8 cellular contexts compared by ENCODE assay signal in the genomic region with DNA sequence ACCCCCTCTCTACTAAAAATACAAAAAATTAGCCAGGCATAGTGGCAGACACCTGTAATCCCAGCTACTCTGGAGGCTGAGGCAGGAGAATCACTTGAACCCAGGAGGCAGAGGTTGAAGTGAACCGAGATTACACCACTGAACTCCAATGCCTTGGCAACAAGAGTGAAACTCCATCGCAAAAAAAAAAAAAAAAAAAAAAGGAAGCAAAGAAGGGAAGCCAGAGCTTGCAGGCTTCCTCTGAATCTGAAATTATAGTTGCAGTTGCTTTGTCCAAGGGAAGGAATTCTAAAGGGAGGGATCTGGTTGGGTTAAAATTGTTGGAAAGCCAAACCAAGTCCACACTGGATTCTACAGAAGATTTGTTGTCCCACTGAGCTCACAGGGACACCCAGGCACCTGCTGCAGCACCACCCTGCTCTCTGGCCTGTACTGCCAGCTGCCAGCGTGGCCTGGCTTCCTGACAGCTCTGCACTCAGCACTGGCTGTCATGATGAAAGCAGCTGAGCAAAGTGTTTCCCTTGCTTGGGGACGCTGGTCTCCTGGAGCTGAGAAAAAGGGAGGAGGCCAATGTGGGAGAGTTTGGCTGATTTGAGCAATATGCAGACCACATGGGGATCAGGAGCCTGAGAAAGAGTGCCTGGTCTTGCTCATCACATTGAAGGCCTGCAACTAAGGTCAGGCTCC.
A peak's percentile ranks its signal among the peaks of the same experiment; 100 is the strongest.
DNase-seq lines count a peak whose midpoint lies in the region; ATAC-seq and TF ChIP-seq lines count a peak whose summit lies in the region.

No MANE protein-coding gene starts in this region.

- intact Hi-C loops in left lung (cut with DNase I), result no loop called here
- intact Hi-C loops in aorta (cut with DNase I), result no loop called here

- no peaks in the 10 kb centered on the region for H3K9me3 ChIP-seq in SK-N-SH
- H3K9me3 ChIP-seq in OCI-LY3 (ENCODE audit: insufficient read depth, low read length), result peaks cover 18% of the 10 kb centered on the region
- peaks cover 0 to 16% of the 10 kb centered on the region in 2 donors for H3K9me3 ChIP-seq in left lung
- peaks cover 10% of the 10 kb centered on the region for H3K9me3 ChIP-seq in aorta (ENCODE audit: control insufficient read depth, low read length)
- peaks cover 8% of the 10 kb centered on the region for H3K9me3 ChIP-seq in osteoblast (ENCODE audit: low read depth, low read length)

- TF ChIP-seq EP300 in SK-N-SH (IDR thresholded peaks at IDR 0.05; ENCODE audit: borderline replicate concordance in 1 of 2, low read depth in 1 of 2, low read length in 1 of 2), result no peak; a peak in 1 of 4 replicates

- WGBS in SK-N-SH (ENCODE audit: low lambda C conversion rate), result 29% methylated on average over 4 of the region's 4 CpGs
- 12 to 13% methylated on average over 4 of the region's 4 CpGs for WGBS in aorta, 2 donors

- POLR2A ChIA-PET in SK-N-SH (lab: Yijun Ruan, JAX), result no interaction called here

- peaks cover 0 to 8% of the 10 kb centered on the region in 2 experiments; a peak in 1 of 4 replicates for H3K4me1 ChIP-seq in SK-N-SH (ENCODE audit: control insufficient read depth in 1 of 2, insufficient read depth in 2 of 2, low read depth in 1 of 2, low read length in 1 of 2)
- H3K4me1 ChIP-seq in OCI-LY3 (ENCODE audit: low read length), result peaks cover 28% of the 10 kb centered on the region
- peaks cover 6 to 18% of the 10 kb centered on the region in 2 donors for H3K4me1 ChIP-seq in left lung
- H3K4me1 ChIP-seq in aorta (ENCODE audit: control insufficient read depth in 1 of 2, insufficient read depth in 2 of 2, low read length in 2 of 2), result no peaks in the 10 kb centered on the region
- peaks cover 16% of the 10 kb centered on the region for H3K4me1 ChIP-seq in osteoblast (ENCODE audit: insufficient read depth, low read length)

- TF ChIP-seq CTCF in SK-N-SH (IDR thresholded peaks at IDR 0.05), result no peak
- TF ChIP-seq CTCF in OCI-LY3 (IDR thresholded peaks at IDR 0.05; ENCODE audit: low read depth, low read length), result no peak
- no peak for TF ChIP-seq CTCF in left lung (IDR thresholded peaks at IDR 0.05)
- TF ChIP-seq CTCF in osteoblast (IDR thresholded peaks at IDR 0.05; ENCODE audit: extremely low read depth, low read depth, low read length), result no peak

- ATAC-seq in SK-N-SH treated with all-trans-retinoic acid at 6 μM for 48 hours (no peak), left lung (peak; percentile 89), aorta (ENCODE audit: low FRiP score) (peak; percentile 39), GM21360 (IDR thresholded peaks at IDR 0.05; ENCODE audit: unreplicated experiment) (no peak)

- no peaks in the 10 kb centered on the region for H4K20me1 ChIP-seq in SK-N-SH (ENCODE audit: insufficient read depth)
- H4K20me1 ChIP-seq in OCI-LY3 (ENCODE audit: insufficient read depth, low read length), result no peaks in the 10 kb centered on the region
- no peaks in the 10 kb centered on the region for H4K20me1 ChIP-seq in osteoblast (ENCODE audit: insufficient read depth, low read length)

- H3K27ac ChIP-seq in SK-N-SH (ENCODE audit: low read depth in 2 of 2, low read length in 1 of 2), result no peak overlapping the region
- no peak overlapping the region for H3K27ac ChIP-seq in OCI-LY3 (ENCODE audit: low read length)
- H3K27ac ChIP-seq in left lung, result peak overlapping the region in 1 of 2 donors; percentile 63
- no peak overlapping the region for H3K27ac ChIP-seq in aorta (ENCODE audit: low read depth in 1 of 2, low read length in 2 of 2)
- no peak overlapping the region for H3K27ac ChIP-seq in osteoblast (ENCODE audit: low read depth, low read length)

- CTCF ChIA-PET in SK-N-SH (lab: Yijun Ruan, JAX), result interaction anchor here (1.5 kb wide), 1 partner anchor 381 kb away, joined by 3 read pairs; no protein-coding TSS in a partner anchor

- no peaks in the 10 kb centered on the region for H3K36me3 ChIP-seq in SK-N-SH (replicated peaks in 1 of 2; ENCODE audit: control insufficient read depth in 1 of 2, insufficient read depth in 2 of 2, low read length in 1 of 2)
- H3K36me3 ChIP-seq in OCI-LY3 (replicated peaks; ENCODE audit: low read depth, low read length), result peaks cover 13% of the 10 kb centered on the region
- H3K36me3 ChIP-seq in left lung, result no peaks in the 10 kb centered on the region
- H3K36me3 ChIP-seq in aorta (ENCODE audit: control insufficient read depth in 1 of 2, insufficient read depth in 2 of 2, low read length in 1 of 2), result no peaks in the 10 kb centered on the region
- H3K36me3 ChIP-seq in osteoblast (ENCODE audit: insufficient read depth, low read length), result no peaks in the 10 kb centered on the region

- TF ChIP-seq RAD21 in SK-N-SH (IDR thresholded peaks at IDR 0.05; ENCODE audit: low read length), result no peak

- H3K9me2 ChIP-seq in SK-N-SH, result no peaks in the 10 kb centered on the region

- peak; percentile 38 for DNase-seq in SK-N-SH
- peak in 1 of 2 donors; percentile 73 for DNase-seq in left lung
- DNase-seq in aorta, result peak in 1 of 2 donors; percentile 74
- no peak for DNase-seq in osteoblast (ENCODE audit: insufficient read length, low spot score, missing footprints)
- DNase-seq in SW480 (ENCODE audit: low spot score), result no peak

- no peak overlapping the region for H3K4me2 ChIP-seq in SK-N-SH
- H3K4me2 ChIP-seq in OCI-LY3 (ENCODE audit: low read length), result peak overlapping the region; percentile 7; the same call in 1 of the 2 replicates
- H3K4me2 ChIP-seq in osteoblast (ENCODE audit: insufficient read depth, low read length), result no peak overlapping the region

- H3K79me2 ChIP-seq in SK-N-SH (ENCODE audit: insufficient read depth) (no peaks in the 10 kb centered on the region), OCI-LY3 (ENCODE audit: low read length) (no peaks in the 10 kb centered on the region), osteoblast (ENCODE audit: insufficient read depth, low read length) (no peaks in the 10 kb centered on the region)

- H3K27me3 ChIP-seq in SK-N-SH (ENCODE audit: insufficient read depth) (no peaks in the 10 kb centered on the region), OCI-LY3 (ENCODE audit: low read depth, low read length) (peaks cover 14% of the 10 kb centered on the region), left lung (no peaks in the 10 kb centered on the region), aorta (ENCODE audit: control insufficient read depth in 1 of 2, insufficient read depth in 2 of 2, low read length in 1 of 2) (no peaks in the 10 kb centered on the region), osteoblast (ENCODE audit: insufficient read depth, low read length) (peaks cover 3% of the 10 kb centered on the region)

- H3K9ac ChIP-seq in SK-N-SH (no peak overlapping the region), OCI-LY3 (ENCODE audit: low read length) (no peak overlapping the region)

- H3F3A ChIP-seq in SK-N-SH (replicated peaks; ENCODE audit: insufficient read depth), result no peaks in the 10 kb centered on the region

- no peak overlapping the region for H2AFZ ChIP-seq in SK-N-SH (ENCODE audit: low read depth)
- no peak overlapping the region for H2AFZ ChIP-seq in OCI-LY3 (ENCODE audit: low read depth, low read length)
- no peak overlapping the region for H2AFZ ChIP-seq in osteoblast (ENCODE audit: low read length)

- H3K4me3 ChIP-seq in SK-N-SH (ENCODE audit: low read depth in 2 of 2, low read length in 1 of 2) (no peak overlapping the region), OCI-LY3 (ENCODE audit: low read length) (no peak overlapping the region), left lung (no peak overlapping the region), aorta (ENCODE audit: low read length in 2 of 2) (no peak overlapping the region), osteoblast (ENCODE audit: insufficient read depth, low read length) (no peak overlapping the region)

TF ChIP-seq in SK-N-SH, 30 proteins besides CTCF, POLR2A, EP300 and RAD21:
- TF ChIP-seq MXI1 (IDR thresholded peaks at IDR 0.05; ENCODE audit: low read depth, low read length) (peak; percentile 87), USF1 (IDR thresholded peaks at IDR 0.05; ENCODE audit: borderline replicate concordance, low read depth) (no peak)

TF ChIP-seq in SK-N-SH treated with all-trans-retinoic acid at 6 μM for 48 hours, 23 proteins besides CTCF, POLR2A, EP300 and RAD21 (continues in another document):
- TF ChIP-seq TSHZ2 (CRISPR knock-in tag; IDR thresholded peaks at IDR 0.05) (no peak), CSDC2 (CRISPR knock-in tag; IDR thresholded peaks at IDR 0.05) (no peak), PPARA (CRISPR knock-in tag; IDR thresholded peaks at IDR 0.05; ENCODE audit: borderline replicate concordance) (no peak), ZC3H10 (CRISPR knock-in tag; IDR thresholded peaks at IDR 0.05) (no peak), BACH2 (CRISPR knock-in tag; IDR thresholded peaks at IDR 0.05; ENCODE audit: borderline replicate concordance) (no peak), SNAI2 (CRISPR knock-in tag; IDR thresholded peaks at IDR 0.05) (no peak), ZFP30 (CRISPR knock-in tag; IDR thresholded peaks at IDR 0.05) (no peak)

Comparison
In these comparisons a context has a peak if more than half of its experiments do, and no peak if none do; other contexts are left out.
1. ATAC-seq: peak in left lung (single experiment) and aorta (single experiment); none in SK-N-SH treated with all-trans-retinoic acid at 6 μM for 48 hours (single experiment) and GM21360 (single experiment).